ENCODE assay signal across 9 cellular contexts in genomic region chr1:10510520-10511493, GRCh38. TPM values are rescaled to one million over a fixed set of nuclear protein-coding genes. Genes with fewer than 3 reads are reported as not detected.
DNase-seq lines count a peak whose midpoint lies in the region; ATAC-seq and TF ChIP-seq lines count a peak whose summit lies in the region.
"Had no signal": no experiment of that assay in that cellular context is flagged by ENCODE, and none has a peak within 500 bp of the region (broad histone marks: within the 10 kb centered on the region; RNA-seq: fewer than 3 reads in every experiment).

No MANE protein-coding gene starts in this region.

- no peak for TF ChIP-seq CTCF in progenitor cell of endocrine pancreas (IDR thresholded peaks at IDR 0.05; ENCODE audit: unreplicated experiment)

- DNase-seq in GDM1 (lab: John Stamatoyannopoulos, UW): peak; percentile 82
- peak; percentile 93 for DNase-seq in M059J (ENCODE audit: low read depth)
- peak; percentile 69 for DNase-seq in activated CD4-positive, alpha-beta T cell treated with anti-CD3 and anti-CD28 coated beads, Interleukin-2, amount 50 U/mL, for 1 hour
- peak; percentile 62 to 72 (median 71) for DNase-seq in effector memory CD8-positive, alpha-beta T cell
- peak; percentile 76 for DNase-seq in skeletal muscle cell (ENCODE audit: low read depth)
- DNase-seq in progenitor cell of endocrine pancreas (ENCODE audit: low spot score, unreplicated experiment): no peak
- DNase-seq in RPMI8226: no peak

- H3K4me3 Mint-ChIP-seq in effector memory CD8-positive, alpha-beta T cell: peak overlapping the region; percentile 74 to 77
- no peak overlapping the region for H3K4me3 Mint-ChIP-seq in progenitor cell of endocrine pancreas (ENCODE audit: low read depth)
- H3K4me3 Mint-ChIP-seq: dendritic cell treated with granulocyte-macrophage colony-stimulating factor and Interleukin-4, amounts not matched to agents 40 ng/mL and 50 ng/mL, for 4 days had no signal

- no peaks in the 10 kb centered on the region for H3K27me3 Mint-ChIP-seq in effector memory CD8-positive, alpha-beta T cell
- peaks cover 3% of the 10 kb centered on the region for H3K27me3 Mint-ChIP-seq in progenitor cell of endocrine pancreas
- H3K27me3 Mint-ChIP-seq: dendritic cell treated with granulocyte-macrophage colony-stimulating factor and Interleukin-4, amounts not matched to agents 40 ng/mL and 50 ng/mL, for 4 days had no signal

- no peaks in the 10 kb centered on the region for H3K9me3 Mint-ChIP-seq in effector memory CD8-positive, alpha-beta T cell
- H3K9me3 Mint-ChIP-seq in progenitor cell of endocrine pancreas (ENCODE audit: low read depth): no peaks in the 10 kb centered on the region
- H3K9me3 Mint-ChIP-seq: dendritic cell treated with granulocyte-macrophage colony-stimulating factor and Interleukin-4, amounts not matched to agents 40 ng/mL and 50 ng/mL, for 4 days had no signal

- peaks cover 20% of the 10 kb centered on the region for H3K36me3 Mint-ChIP-seq in effector memory CD8-positive, alpha-beta T cell (ENCODE audit: insufficient read depth)
- no peaks in the 10 kb centered on the region for H3K36me3 Mint-ChIP-seq in progenitor cell of endocrine pancreas (ENCODE audit: insufficient read depth)

- peaks cover 58 to 60% of the 10 kb centered on the region in 2 donors for H3K4me1 Mint-ChIP-seq in effector memory CD8-positive, alpha-beta T cell (ENCODE audit: low read depth in 2 of 2)
- peaks cover 30% of the 10 kb centered on the region for H3K4me1 Mint-ChIP-seq in progenitor cell of endocrine pancreas (ENCODE audit: low read depth)

- H3K27ac Mint-ChIP-seq in effector memory CD8-positive, alpha-beta T cell: peak overlapping the region; percentile 91 to 99
- no peak overlapping the region for H3K27ac Mint-ChIP-seq in progenitor cell of endocrine pancreas
- H3K27ac Mint-ChIP-seq: dendritic cell treated with granulocyte-macrophage colony-stimulating factor and Interleukin-4, amounts not matched to agents 40 ng/mL and 50 ng/mL, for 4 days had no signal

- peak; percentile 85 for ATAC-seq in GM21825 (IDR thresholded peaks at IDR 0.05; ENCODE audit: unreplicated experiment)
- ATAC-seq in effector memory CD8-positive, alpha-beta T cell (replicated peaks): peak; percentile 95

- peak overlapping the region; percentile 11 for H3K4me3 ChIP-seq in skeletal muscle cell (ENCODE audit: low read depth, low read length)

RNA-seq across cellular contexts. Expression of gene PEX14, which starts 36.1 kb away (rescaled TPM):
- total RNA-seq in M059J (2014; rRNA removed; shearing (Covaris generic)): 21.4 and 27.1 TPM in 2 replicates
- total RNA-seq in progenitor cell of endocrine pancreas: 27.8 and 28.7 TPM in 2 replicates

RNA-seq across cellular contexts. Expression of gene DFFA, which starts 38.5 kb away (rescaled TPM):
- total RNA-seq in M059J (2014; rRNA removed; shearing (Covaris generic)): 24.7 and 36.6 TPM in 2 replicates
- 47.9 and 54.4 TPM in 2 replicates for total RNA-seq in progenitor cell of endocrine pancreas

Comparison
In these comparisons a context has a peak if more than half of its experiments do, and no peak if none do; other contexts are left out.
1. DNase-seq: peak in GDM1 (single experiment), M059J (single experiment), activated CD4-positive, alpha-beta T cell treated with anti-CD3 and anti-CD28 coated beads, Interleukin-2, amount 50 U/mL, for 1 hour (single experiment), effector memory CD8-positive, alpha-beta T cell (3 of 3) and skeletal muscle cell (single experiment); none in progenitor cell of endocrine pancreas (single experiment) and RPMI8226 (single experiment).